13 cellular contexts compared by ENCODE assay signal in genomic region chr12:124814741-124815613, GRCh38. TPM values are rescaled to one million over a fixed set of nuclear protein-coding genes. Genes with fewer than 3 reads are reported as not detected.
DNase-seq lines count a peak whose midpoint lies in the region; ATAC-seq, FAIRE-seq and TF ChIP-seq lines count a peak whose summit lies in the region.
"Had no signal": no experiment of that assay in that cellular context is flagged by ENCODE, and none has a peak within 500 bp of the region (broad histone marks: within the 10 kb centered on the region; RNA-seq: fewer than 3 reads in every experiment).

No MANE protein-coding gene starts in this region.

- TF ChIP-seq RAD21 in liver (IDR thresholded peaks at IDR 0.05) (peak in 1 of 2 donors; percentile 47), HepG2 (CRISPR knock-in tag; IDR thresholded peaks at IDR 0.05) (no peak)

- TF ChIP-seq EP300 in HepG2 (IDR thresholded peaks at IDR 0.05; ENCODE audit: low read depth in 2 of 2, low read length in 2 of 2) (no peak), HepG2 (CRISPR knock-in tag; IDR thresholded peaks at IDR 0.05; ENCODE audit: borderline replicate concordance) (no peak)

- POLR2A ChIA-PET in HepG2 (lab: Yijun Ruan, JAX), result no interaction called here

- H3K4me3 ChIP-seq in liver (ENCODE audit: low read depth in 1 of 3, low read length in 3 of 3) (no peak overlapping the region), HepG2 (replicated peaks in 1 of 3; ENCODE audit: insufficient read depth in 1 of 3, low read depth in 2 of 3, low read length in 3 of 3) (no peak overlapping the region)
- H3K4me3 ChIP-seq: uterus had no signal

- no peaks in the 10 kb centered on the region for H4K20me1 ChIP-seq in HepG2 (ENCODE audit: insufficient read depth, low read length)

- 82% methylated on average over 38 of the region's 38 CpGs for WGBS in liver
- WGBS in HepG2 (ENCODE audit: low lambda C conversion rate), result 95% methylated on average over 34 of the region's 38 CpGs

- H2AFZ ChIP-seq in HepG2 (ENCODE audit: low read length), result no peak overlapping the region

- CTCF ChIA-PET in HepG2 (lab: Yijun Ruan, JAX; ENCODE audit: low intra/inter-chr PET ratio, low total read pairs), result no interaction called here

- no peaks in the 10 kb centered on the region for H3K9me3 ChIP-seq in liver (ENCODE audit: control insufficient read depth in 4 of 4, low read length in 3 of 4)
- no peaks in the 10 kb centered on the region for H3K9me3 ChIP-seq in HepG2 (ENCODE audit: low read length)
- H3K9me3 ChIP-seq: uterus had no signal

- H3K4me3 Mint-ChIP-seq in glutamatergic neuron (ENCODE audit: unreplicated experiment), result no peak overlapping the region
- no peak overlapping the region for H3K4me3 Mint-ChIP-seq in activated T-helper 17 cell treated with anti-CD3 and anti-CD28 coated beads, Interleukin-2, amount 50 U/mL, for 72 hours
- H3K4me3 Mint-ChIP-seq: T-helper 17 cell had no signal

- H3K27ac ChIP-seq in liver (ENCODE audit: low read depth in 1 of 2, low read length in 2 of 2) (peak overlapping the region; percentile 75 to 85), HepG2 (ENCODE audit: extremely low read length, insufficient read depth, low read length) (no peak overlapping the region)
- H3K27ac ChIP-seq: uterus had no signal

- TF ChIP-seq POLR2A in HepG2 (IDR thresholded peaks at IDR 0.05; ENCODE audit: insufficient read depth in 1 of 2, low read depth in 2 of 2, low read length in 2 of 2), result no peak

- no peak for FAIRE-seq in HepG2 (lab: Jason Lieb, UNC)
- FAIRE-seq: islet of Langerhans had no signal

- H3K4me1 Mint-ChIP-seq in glutamatergic neuron (ENCODE audit: low read depth, unreplicated experiment), result peaks cover 4% of the 10 kb centered on the region
- no peaks in the 10 kb centered on the region for H3K4me1 Mint-ChIP-seq in activated T-helper 17 cell treated with anti-CD3 and anti-CD28 coated beads, Interleukin-2, amount 50 U/mL, for 72 hours

- intact Hi-C loops in HepG2 (cut with micrococcal nuclease; ENCODE audit: unreplicated experiment), result no loop called here

- H3K27me3 Mint-ChIP-seq in glutamatergic neuron (ENCODE audit: unreplicated experiment), result peaks cover 2% of the 10 kb centered on the region
- H3K27me3 Mint-ChIP-seq in activated T-helper 17 cell treated with anti-CD3 and anti-CD28 coated beads, Interleukin-2, amount 50 U/mL, for 72 hours, result no peaks in the 10 kb centered on the region
- H3K27me3 Mint-ChIP-seq: T-helper 17 cell had no signal

- peaks cover 13 to 46% (median 27%) of the 10 kb centered on the region in 4 donors for H3K36me3 ChIP-seq in liver (ENCODE audit: control insufficient read depth in 4 of 4, insufficient read depth in 3 of 4, low read depth in 1 of 4, low read length in 3 of 4)
- peaks cover 39 to 83% of the 10 kb centered on the region in 2 experiments for H3K36me3 ChIP-seq in HepG2 (replicated peaks in 1 of 2; ENCODE audit: control insufficient read depth in 1 of 2, insufficient read depth in 2 of 2, low read length in 2 of 2)
- H3K36me3 ChIP-seq: uterus had no signal

- H3K36me3 Mint-ChIP-seq in glutamatergic neuron (ENCODE audit: unreplicated experiment), result no peaks in the 10 kb centered on the region
- no peaks in the 10 kb centered on the region for H3K36me3 Mint-ChIP-seq in activated T-helper 17 cell treated with anti-CD3 and anti-CD28 coated beads, Interleukin-2, amount 50 U/mL, for 72 hours (ENCODE audit: low read depth)

- DNase-seq in HepG2 (ENCODE audit: low spot score) (no peak), NOMO-1 treated with dmso at 0.1 percent for 144 hours (lab: John Stamatoyannopoulos, UW; ENCODE audit: unreplicated experiment) (peak; percentile 20), left kidney (ENCODE audit: low read depth, low spot score) (peak; percentile 40), glutamatergic neuron (no peak), occipital lobe (lab: John Stamatoyannopoulos, UW) (no peak)
- DNase-seq: activated CD4-positive, alpha-beta T cell treated with anti-CD3 and anti-CD28 coated beads, Interleukin-2, amount 50 U/mL, for 48 hours; activated gamma-delta T cell treated with Interleukin-2 at 50 U/mL for 16 hours; T-helper 17 cell; uterus had no signal

- no peak overlapping the region for H3K4me2 ChIP-seq in HepG2 (ENCODE audit: low read depth, low read length)

- H3K9ac ChIP-seq in liver (ENCODE audit: low read depth in 1 of 2, low read length in 2 of 2) (no peak overlapping the region), HepG2 (ENCODE audit: insufficient read depth, low read depth, low read length) (no peak overlapping the region)

- TF ChIP-seq CTCF in liver (IDR thresholded peaks at IDR 0.05; ENCODE audit: low read depth, low read length, missing input control) (no peak), HepG2 (CRISPR knock-in tag; IDR thresholded peaks at IDR 0.05) (no peak), glutamatergic neuron (IDR thresholded peaks at IDR 0.05; ENCODE audit: partially characterized antibody, unreplicated experiment) (no peak)

- ATAC-seq in HepG2, result no peak
- no peak for ATAC-seq in activated T-helper 17 cell treated with anti-CD3 and anti-CD28 coated beads, Interleukin-2, amount 50 U/mL, for 72 hours (replicated peaks)
- no peak for ATAC-seq in HG03095 (IDR thresholded peaks at IDR 0.05; ENCODE audit: unreplicated experiment)
- ATAC-seq: T-helper 17 cell had no signal

- no peaks in the 10 kb centered on the region for H3K9me3 Mint-ChIP-seq in glutamatergic neuron (ENCODE audit: unreplicated experiment)
- no peaks in the 10 kb centered on the region for H3K9me3 Mint-ChIP-seq in activated T-helper 17 cell treated with anti-CD3 and anti-CD28 coated beads, Interleukin-2, amount 50 U/mL, for 72 hours

- no TSS peak for BruUV-seq in HepG2 (replicated peaks; lab: Mats Ljungman, UMichigan)

- H3K27me3 ChIP-seq in liver (ENCODE audit: control insufficient read depth in 4 of 4, insufficient read depth in 4 of 4, low read length in 3 of 4), result no peaks in the 10 kb centered on the region
- H3K27me3 ChIP-seq in HepG2 (ENCODE audit: control insufficient read depth in 1 of 2, insufficient read depth in 2 of 2, low read length in 2 of 2), result no peaks in the 10 kb centered on the region
- H3K27me3 ChIP-seq: uterus had no signal

- no peak overlapping the region for H3K27ac Mint-ChIP-seq in glutamatergic neuron (ENCODE audit: unreplicated experiment)
- H3K27ac Mint-ChIP-seq in activated T-helper 17 cell treated with anti-CD3 and anti-CD28 coated beads, Interleukin-2, amount 50 U/mL, for 72 hours, result no peak overlapping the region
- H3K27ac Mint-ChIP-seq: T-helper 17 cell had no signal

- peaks cover 17% of the 10 kb centered on the region for H3K79me2 ChIP-seq in HepG2 (ENCODE audit: insufficient read depth, low read length)

- in situ Hi-C loops in HepG2 (cut with HindIII; ENCODE audit: extremely low pct_ligation_motif_present, low pct_unique_long_range_greater_than_20kb), result no loop called here

- peaks cover 0 to 29% (median 9%) of the 10 kb centered on the region in 4 donors for H3K4me1 ChIP-seq in liver (ENCODE audit: control insufficient read depth in 4 of 4, insufficient read depth in 4 of 4, low read length in 3 of 4)
- H3K4me1 ChIP-seq in HepG2 (ENCODE audit: insufficient read depth, low read length), result peaks cover 5% of the 10 kb centered on the region
- H3K4me1 ChIP-seq: uterus had no signal

TF ChIP-seq in liver, 16 proteins besides CTCF, POLR2A, EP300 and RAD21:
- TF ChIP-seq GABPA (IDR thresholded peaks at IDR 0.05 in 1 of 2, conservative IDR thresholded peaks at IDR 0.05 in 1 of 2), result peak in 1 of 2 donors; percentile 24
- TF ChIP-seq RXRA (IDR thresholded peaks at IDR 0.05), result peak in 1 of 2 donors; percentile 87
- TF ChIP-seq JUND (IDR thresholded peaks at IDR 0.05), result no peak
- TF ChIP-seq TAF1 (conservative IDR thresholded peaks at IDR 0.05), result no peak
- peak; percentile 45 for TF ChIP-seq SP1 (IDR thresholded peaks at IDR 0.05)
- TF ChIP-seq HNF4A (conservative IDR thresholded peaks at IDR 0.05), result peak; percentile 47 to 77
- peak; percentile 62 for TF ChIP-seq FOXA2 (IDR thresholded peaks at IDR 0.05)
TF ChIP-seq in liver: peak in this region for 5.

RNA-seq across cellular contexts. Expression of gene SCARB1, which starts 48.7 kb away (rescaled TPM):
- total RNA-seq in liver (100 to 1,000 TPM in 1 of 2 donors, 10 to 100 TPM in 1; 85.3 to 169 TPM), HepG2 (2016; rRNA removed; fragmentation: Illumina TruSeq; extraction: Trizol) (33.2 and 63.4 TPM in 2 replicates), glutamatergic neuron (ENCODE audit: unreplicated experiment) (25.1 TPM), occipital lobe (8.9 TPM)
- polyA plus RNA-seq in liver (100 to 1,000 TPM; 112 to 289 TPM), HepG2 (2011; rRNA removed) (160 and 189 TPM in 2 replicates)
- 10.1 and 11.6 TPM in 2 replicates for total RNA-seq in HepG2 (2016; cell fraction: cytosol; rRNA removed; fragmentation: Illumina TruSeq; extraction: Trizol; ENCODE audit: low read depth)
- total RNA-seq in HepG2 (2016; cell fraction: insoluble cytoplasmic fraction; rRNA removed; fragmentation: Illumina TruSeq; extraction: Trizol), result 24.7 and 65.3 TPM in 2 replicates
- 32.7 and 33.2 TPM in 2 replicates for total RNA-seq in HepG2 (2016; cell fraction: membrane; rRNA removed; fragmentation: Illumina TruSeq; extraction: Trizol)
- total RNA-seq in HepG2 (2016; cell fraction: nucleus; rRNA removed; fragmentation: Illumina TruSeq; extraction: Trizol), result 82.8 and 99.0 TPM in 2 replicates
- 208 and 213 TPM in 2 replicates for polyA plus RNA-seq in HepG2 (2011; cell fraction: cytosol; rRNA removed)
- 869 and 1,053 TPM in 2 replicates for polyA plus RNA-seq in HepG2 (2011; cell fraction: nucleus; rRNA removed)
- polyA plus RNA-seq in HepG2 (2012), result 214 and 253 TPM in 2 replicates
- 18.1 and 20.1 TPM in 2 replicates for polyA plus RNA-seq in HepG2 (2016; cell fraction: cytosol; fragmentation: Illumina TruSeq; extraction: Trizol; ENCODE audit: low read depth)
- polyA plus RNA-seq in HepG2 (2016; cell fraction: insoluble cytoplasmic fraction; fragmentation: Illumina TruSeq; extraction: Trizol; ENCODE audit: low read depth), result 42.8 and 60.7 TPM in 2 replicates
- 42.2 and 44.0 TPM in 2 replicates for polyA plus RNA-seq in HepG2 (2016; cell fraction: membrane; fragmentation: Illumina TruSeq; extraction: Trizol; ENCODE audit: low read depth)
- 235 and 236 TPM in 2 replicates for polyA plus RNA-seq in HepG2 (2016; cell fraction: nucleus; fragmentation: Illumina TruSeq; extraction: Trizol; ENCODE audit: insufficient read depth, low read depth)
- 104 and 367 TPM in 2 replicates for polyA minus RNA-seq in HepG2 (2011; rRNA and poly(A)+ RNA removed; ENCODE audit: low replicate concordance)
- 143 and 183 TPM in 2 replicates for polyA minus RNA-seq in HepG2 (2011; cell fraction: cytosol; rRNA and poly(A)+ RNA removed)
- polyA minus RNA-seq in HepG2 (2011; cell fraction: nucleus; rRNA and poly(A)+ RNA removed), result 104 and 119 TPM in 2 replicates
- total RNA-seq in activated T-helper 17 cell treated with anti-CD3 and anti-CD28 coated beads, Interleukin-2, amount 50 U/mL, for 72 hours, result 10 to 100 TPM; 17.9 to 20.9 TPM

Comparison
In these comparisons a context has a peak if more than half of its experiments do, and no peak if none do; other contexts are left out.
1. DNase-seq: peak in NOMO-1 treated with dmso at 0.1 percent for 144 hours (single experiment) and left kidney (single experiment); none in HepG2 (single experiment), glutamatergic neuron (single experiment) and occipital lobe (single experiment).